In the genomic region with DNA sequence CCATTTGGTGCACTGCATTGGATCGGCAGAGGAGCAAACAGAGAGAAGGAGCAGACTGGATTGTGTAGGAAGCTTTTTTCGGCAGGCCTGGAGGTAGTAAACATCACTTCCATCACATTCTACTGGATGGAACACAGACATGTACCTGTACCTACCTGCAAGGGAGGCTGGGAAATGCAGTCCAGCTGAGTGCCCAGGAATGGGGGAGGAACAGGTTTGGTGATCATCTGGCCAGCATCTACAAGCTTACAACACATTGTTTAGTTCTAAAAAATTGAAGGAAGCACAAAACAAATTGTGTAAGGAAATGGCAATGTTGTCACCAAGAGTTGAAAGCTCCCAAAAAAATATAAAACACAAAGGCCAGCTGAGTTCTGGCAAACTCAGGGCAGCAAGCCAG, we compare ENCODE assay signal across 23 cellular contexts. TPM values are rescaled to one million over a fixed set of nuclear protein-coding genes. Genes with fewer than 3 reads are reported as not detected.
"Had no signal": no experiment of that assay in that cellular context is flagged by ENCODE, and none has a peak within 500 bp of the region (broad histone marks: within the 10 kb centered on the region; RNA-seq: fewer than 3 reads in every experiment).

No MANE protein-coding gene starts in this region.

- H3K9me3 ChIP-seq: pancreas, prostate gland, thoracic aorta, vagina had no signal

- ATAC-seq: left colon, left ventricle myocardium superior, pancreas had no signal

- H3K36me3 ChIP-seq: pancreas, prostate gland, sigmoid colon, stomach, thoracic aorta, vagina had no signal

- FAIRE-seq: endometrium, pancreas had no signal

- H3K4me2 ChIP-seq: hepatocyte had no signal

- H2AFZ ChIP-seq: hepatocyte had no signal

- H3K27me3 ChIP-seq: foreskin keratinocyte, hepatocyte, pancreas, sigmoid colon, stomach, vagina had no signal

- DNase-seq: cortex of kidney; effector memory CD4-positive, alpha-beta T cell; left colon; left ventricle myocardium superior; mesendoderm; naive B cell; occipital lobe; pancreas; sigmoid colon; stimulated activated CD4-positive, alpha-beta T cell treated with anti-CD3 and anti-CD28 coated beads, Interleukin-12 subunit alpha, Interleukin-12 subunit beta, amount 100 ng/mL, for 4 hours; stimulated activated naive CD4-positive, alpha-beta T cell; stomach; substantia nigra had no signal

- H3K79me2 ChIP-seq: hepatocyte had no signal

- H3K4me3 ChIP-seq: hepatocyte, lung, pancreas, prostate gland, sigmoid colon, skin epidermis, stomach, thoracic aorta, vagina had no signal

- H3K27ac ChIP-seq: foreskin keratinocyte, hepatocyte, pancreas, prostate gland, sigmoid colon, skin epidermis, stomach, thoracic aorta, vagina had no signal

- H3K4me1 ChIP-seq: foreskin keratinocyte, prostate gland, sigmoid colon, stomach, vagina had no signal

RNA-seq across cellular contexts. Expression of gene SMIM38, which starts 19.1 kb away (rescaled TPM):
- total RNA-seq: epithelial cell of proximal tubule, foreskin keratinocyte, kidney epithelial cell, left ventricle myocardium superior had no signal
- polyA plus RNA-seq: foreskin keratinocyte had no signal
